In genomic region chr12:70919597-70920035, GRCh38 we compare ENCODE assay signal across 12 cellular contexts. TPM values are rescaled to one million over a fixed set of nuclear protein-coding genes. Genes with fewer than 3 reads are reported as not detected.
DNase-seq lines count a peak whose midpoint lies in the region; ATAC-seq and TF ChIP-seq lines count a peak whose summit lies in the region.
"Had no signal": no experiment of that assay in that cellular context is flagged by ENCODE, and none has a peak within 500 bp of the region (broad histone marks: within the 10 kb centered on the region; RNA-seq: fewer than 3 reads in every experiment).

No MANE protein-coding gene starts in this region.

- no peaks in the 10 kb centered on the region for H3K9me2 ChIP-seq in SK-N-SH

- CTCF ChIA-PET in MCF 10A (lab: Yijun Ruan, JAX) (interaction anchor here (0.6 to 0.7 kb wide), 2 partner anchors 13 to 367 kb away, joined by 3 to 5 read pairs; no protein-coding TSS in a partner anchor), SK-N-SH (lab: Yijun Ruan, JAX) (interaction anchor here (1.1 kb wide), 1 partner anchor 187 kb away, joined by 3 read pairs; no protein-coding TSS in a partner anchor)

- no peak overlapping the region for H3K4me2 ChIP-seq in SK-N-SH

- no peak overlapping the region for H3K27ac ChIP-seq in breast epithelium
- H3K27ac ChIP-seq in SK-N-SH (ENCODE audit: low read depth in 2 of 2, low read length in 1 of 2): peak overlapping the region in 1 of 2 experiments; percentile 89; a peak in 2 of 4 replicates
- no peak overlapping the region for H3K27ac ChIP-seq in aorta (ENCODE audit: low read depth in 1 of 2, low read length in 2 of 2)
- H3K27ac ChIP-seq: parathyroid adenoma had no signal

- H3K27me3 Mint-ChIP-seq in MCF 10A (ENCODE audit: insufficient read depth, unreplicated experiment) (peaks cover 53% of the 10 kb centered on the region), glutamatergic neuron (ENCODE audit: unreplicated experiment) (no peaks in the 10 kb centered on the region)
- H3K27me3 Mint-ChIP-seq in natural killer cell treated with Interleukin-12 subunit alpha and Interleukin-12 subunit beta and Interleukin-15 and Interleukin-18, amount 100 ng/mL, for 72 hours: peaks cover 5 to 9% of the 10 kb centered on the region in 2 donors

- no peaks in the 10 kb centered on the region for H3K9me3 Mint-ChIP-seq in MCF 10A (ENCODE audit: unreplicated experiment)
- H3K9me3 Mint-ChIP-seq in glutamatergic neuron (ENCODE audit: unreplicated experiment): no peaks in the 10 kb centered on the region
- peaks cover 3% of the 10 kb centered on the region for H3K9me3 Mint-ChIP-seq in natural killer cell treated with Interleukin-12 subunit alpha and Interleukin-12 subunit beta and Interleukin-15 and Interleukin-18, amount 100 ng/mL, for 72 hours

- no peak for TF ChIP-seq POLR2A in breast epithelium (IDR thresholded peaks at IDR 0.05)

- H3K79me2 ChIP-seq in SK-N-SH (ENCODE audit: insufficient read depth): no peaks in the 10 kb centered on the region
- H3K79me2 ChIP-seq: parathyroid adenoma had no signal

- H3K27me3 ChIP-seq in breast epithelium (peaks cover 0 to 15% of the 10 kb centered on the region in 2 donors), SK-N-SH (ENCODE audit: insufficient read depth) (peaks cover 8% of the 10 kb centered on the region; the same call in 1 of the 2 replicates), aorta (ENCODE audit: control insufficient read depth in 1 of 2, insufficient read depth in 2 of 2, low read length in 1 of 2) (no peaks in the 10 kb centered on the region)

- H3K4me3 Mint-ChIP-seq in MCF 10A (ENCODE audit: unreplicated experiment) (no peak overlapping the region), glutamatergic neuron (ENCODE audit: unreplicated experiment) (peak overlapping the region; percentile 95)
- no peak overlapping the region for H3K4me3 Mint-ChIP-seq in natural killer cell treated with Interleukin-12 subunit alpha and Interleukin-12 subunit beta and Interleukin-15 and Interleukin-18, amount 100 ng/mL, for 72 hours

- H3K4me1 Mint-ChIP-seq in MCF 10A (ENCODE audit: insufficient read depth, unreplicated experiment) (no peaks in the 10 kb centered on the region), glutamatergic neuron (ENCODE audit: low read depth, unreplicated experiment) (peaks cover 11% of the 10 kb centered on the region)
- no peaks in the 10 kb centered on the region for H3K4me1 Mint-ChIP-seq in natural killer cell treated with Interleukin-12 subunit alpha and Interleukin-12 subunit beta and Interleukin-15 and Interleukin-18, amount 100 ng/mL, for 72 hours (ENCODE audit: low read depth in 2 of 2)

- no peaks in the 10 kb centered on the region for H3F3A ChIP-seq in SK-N-SH (replicated peaks; ENCODE audit: insufficient read depth)

- ATAC-seq in aorta (ENCODE audit: low FRiP score): no peak
- ATAC-seq in natural killer cell treated with Interleukin-12 subunit alpha and Interleukin-12 subunit beta and Interleukin-15 and Interleukin-18, amount 100 ng/mL, for 72 hours: no peak
- ATAC-seq in HG03342 (IDR thresholded peaks at IDR 0.05; ENCODE audit: unreplicated experiment): no peak

- TF ChIP-seq CTCF in MCF 10A (IDR thresholded peaks at IDR 0.05; ENCODE audit: unreplicated experiment) (no peak), breast epithelium (IDR thresholded peaks at IDR 0.05) (no peak), SK-N-SH (IDR thresholded peaks at IDR 0.05) (no peak), glutamatergic neuron (IDR thresholded peaks at IDR 0.05; ENCODE audit: partially characterized antibody, unreplicated experiment) (no peak)

- intact Hi-C loops in MCF 10A (cut with micrococcal nuclease) (no loop called here), breast epithelium (cut with DNase I; ENCODE audit: low total_unique reads) (no loop called here), aorta (cut with DNase I) (no loop called here)

- TF ChIP-seq RAD21 in SK-N-SH (IDR thresholded peaks at IDR 0.05; ENCODE audit: low read length): no peak

- POLR2A ChIA-PET in MCF 10A (lab: Yijun Ruan, JAX): no interaction called here
- POLR2A ChIA-PET in SK-N-SH (lab: Yijun Ruan, JAX): no interaction called here

- H3K36me3 Mint-ChIP-seq in MCF 10A (ENCODE audit: insufficient read depth, unreplicated experiment): no peaks in the 10 kb centered on the region
- H3K36me3 Mint-ChIP-seq in glutamatergic neuron (ENCODE audit: unreplicated experiment): no peaks in the 10 kb centered on the region
- no peaks in the 10 kb centered on the region for H3K36me3 Mint-ChIP-seq in natural killer cell treated with Interleukin-12 subunit alpha and Interleukin-12 subunit beta and Interleukin-15 and Interleukin-18, amount 100 ng/mL, for 72 hours

- DNase-seq in MCF 10A (ENCODE audit: unreplicated experiment) (peak; percentile 49), breast epithelium (ENCODE audit: low spot score in 2 of 2) (no peak), SK-N-SH (peak; percentile 48), glutamatergic neuron (no peak), superior temporal gyrus (ENCODE audit: extremely low spot score) (peak; percentile 46), aorta (no peak)
- DNase-seq in natural killer cell treated with Interleukin-12 subunit alpha and Interleukin-12 subunit beta and Interleukin-15 and Interleukin-18, amount 100 ng/mL, for 72 hours (ENCODE audit: low spot score): no peak
- DNase-seq: activated T-cell treated with anti-CD3 and anti-CD28 coated beads, Interleukin-2, amount 50 U/mL, for 48 hours; T-helper 2 cell had no signal

- H3K27ac Mint-ChIP-seq in MCF 10A (ENCODE audit: low read depth, unreplicated experiment) (no peak overlapping the region), glutamatergic neuron (ENCODE audit: unreplicated experiment) (no peak overlapping the region)
- H3K27ac Mint-ChIP-seq in natural killer cell treated with Interleukin-12 subunit alpha and Interleukin-12 subunit beta and Interleukin-15 and Interleukin-18, amount 100 ng/mL, for 72 hours: no peak overlapping the region

- BruUV-seq in MCF 10A (replicated peaks; lab: Mats Ljungman, UMichigan): no TSS peak

- no peak for TF ChIP-seq EP300 in SK-N-SH (IDR thresholded peaks at IDR 0.05; ENCODE audit: borderline replicate concordance in 1 of 2, low read depth in 1 of 2, low read length in 1 of 2)

- no peaks in the 10 kb centered on the region for H3K9me3 ChIP-seq in breast epithelium
- no peaks in the 10 kb centered on the region for H3K9me3 ChIP-seq in SK-N-SH
- H3K9me3 ChIP-seq in aorta (ENCODE audit: control insufficient read depth, low read length): peaks cover 2% of the 10 kb centered on the region

- H4K20me1 ChIP-seq in SK-N-SH (ENCODE audit: insufficient read depth): no peaks in the 10 kb centered on the region

- H3K9ac ChIP-seq in SK-N-SH: no peak overlapping the region
- H3K9ac ChIP-seq: parathyroid adenoma had no signal

- 18% methylated on average over 10 of the region's 10 CpGs for WGBS in SK-N-SH (ENCODE audit: low lambda C conversion rate)
- WGBS in aorta, 2 donors: 7 to 9% methylated on average over 10 of the region's 10 CpGs

- H3K4me1 ChIP-seq in breast epithelium: no peaks in the 10 kb centered on the region
- H3K4me1 ChIP-seq in SK-N-SH (ENCODE audit: control insufficient read depth in 1 of 2, insufficient read depth in 2 of 2, low read depth in 1 of 2, low read length in 1 of 2): peaks cover 0 to 4% of the 10 kb centered on the region in 2 experiments; a peak in 2 of 4 replicates
- H3K4me1 ChIP-seq in aorta (ENCODE audit: control insufficient read depth in 1 of 2, insufficient read depth in 2 of 2, low read length in 2 of 2): no peaks in the 10 kb centered on the region
- H3K4me1 ChIP-seq: parathyroid adenoma had no signal

- no peak overlapping the region for H3K4me3 ChIP-seq in breast epithelium
- H3K4me3 ChIP-seq in SK-N-SH (ENCODE audit: low read depth in 2 of 2, low read length in 1 of 2): peak overlapping the region in 1 of 2 experiments; percentile 51; a peak in 2 of 4 replicates
- H3K4me3 ChIP-seq in aorta (ENCODE audit: low read length in 2 of 2): no peak overlapping the region

- H2AFZ ChIP-seq in SK-N-SH (ENCODE audit: low read depth): no peak overlapping the region

- no peaks in the 10 kb centered on the region for H3K36me3 ChIP-seq in breast epithelium
- no peaks in the 10 kb centered on the region for H3K36me3 ChIP-seq in SK-N-SH (replicated peaks in 1 of 2; ENCODE audit: control insufficient read depth in 1 of 2, insufficient read depth in 2 of 2, low read length in 1 of 2)
- H3K36me3 ChIP-seq in aorta (ENCODE audit: control insufficient read depth in 1 of 2, insufficient read depth in 2 of 2, low read length in 1 of 2): no peaks in the 10 kb centered on the region

TF ChIP-seq in SK-N-SH, 30 proteins besides CTCF, POLR2A, EP300 and RAD21 (continues in another document):
- peak; percentile 90 for TF ChIP-seq REST (IDR thresholded peaks at IDR 0.05; ENCODE audit: low read depth, low read length)

RNA-seq across cellular contexts. Expression of gene PTPRR, which starts 0.9 kb away (rescaled TPM):
- total RNA-seq in MCF 10A (2022) (0.17 TPM in 1 of 2 replicates, not detected in the other), breast epithelium (under 1 TPM; 0.59 to 0.98 (median 0.80) TPM), glutamatergic neuron (ENCODE audit: unreplicated experiment) (0.34 TPM), aorta (under 1 TPM; 0.45 to 0.49 TPM)
- polyA plus RNA-seq in SK-N-SH (2012; rRNA removed) (1.4 and 5.5 TPM in 2 replicates), aorta (1 to 10 TPM in 1 of 2 donors, under 1 TPM in 1; 0.23 to 1.8 TPM)
- 4.7 and 6.6 TPM in 2 replicates for polyA plus RNA-seq in SK-N-SH (2012; cell fraction: cytosol; rRNA removed)
- 1.3 and 2.5 TPM in 2 replicates for polyA plus RNA-seq in SK-N-SH (2012; cell fraction: nucleus; rRNA removed)
- total RNA-seq in natural killer cell treated with Interleukin-12 subunit alpha and Interleukin-12 subunit beta and Interleukin-15 and Interleukin-18, amount 100 ng/mL, for 72 hours: not detected
- total RNA-seq: HepG2 had no signal
- polyA plus RNA-seq: HepG2 had no signal

Comparison
In these comparisons a context has a peak if more than half of its experiments do, and no peak if none do; other contexts are left out.
1. DNase-seq: peak in MCF 10A (single experiment), SK-N-SH (single experiment) and superior temporal gyrus (single experiment); none in breast epithelium (0 of 2), glutamatergic neuron (single experiment), aorta (0 of 2) and natural killer cell treated with Interleukin-12 subunit alpha and Interleukin-12 subunit beta and Interleukin-15 and Interleukin-18, amount 100 ng/mL, for 72 hours (single experiment).